Comparison of ENCODE assay signal across 8 cellular contexts in the genomic region with DNA sequence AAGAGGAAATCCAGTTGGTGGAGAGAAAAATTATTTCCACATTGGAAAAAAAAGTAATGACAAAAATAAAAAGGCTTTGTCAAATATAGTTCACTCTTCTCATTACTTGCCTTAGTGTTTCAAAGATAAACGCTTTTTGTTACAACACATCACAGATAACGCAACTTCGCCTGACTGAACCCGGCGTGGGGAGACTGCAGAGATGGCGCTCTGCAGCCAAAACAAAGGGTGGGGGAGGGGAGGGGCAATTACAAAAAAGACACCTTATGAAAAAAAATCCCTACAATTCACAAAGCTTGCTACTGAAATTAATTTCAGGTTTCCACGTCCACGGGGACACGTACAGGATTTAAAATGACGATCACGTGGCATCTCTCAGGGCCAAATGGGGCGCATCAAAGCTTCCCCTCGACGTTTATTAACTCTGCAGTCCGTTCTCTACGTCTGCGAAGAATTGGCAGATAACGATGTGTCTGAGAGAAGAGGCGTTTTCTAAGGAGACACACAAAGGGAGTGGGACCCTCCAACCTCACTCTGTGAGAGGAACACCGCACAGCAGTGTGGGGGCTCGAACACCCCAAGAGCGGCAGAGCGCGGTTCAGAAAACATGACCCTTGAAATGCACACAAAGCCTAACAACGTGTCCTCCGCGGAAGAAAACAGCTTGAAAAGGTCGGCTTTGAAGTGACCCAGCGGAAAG. TPM values are rescaled to one million over a fixed set of nuclear protein-coding genes. Genes with fewer than 3 reads are reported as not detected.
DNase-seq lines count a peak whose midpoint lies in the region; ATAC-seq lines count a peak whose summit lies in the region.

No MANE protein-coding gene starts in this region.

- CTCF ChIA-PET in T-cell (lab: Charles Lee) = no interaction called here

- H3K9me3 Mint-ChIP-seq in T-cell = no peaks in the 10 kb centered on the region

- ATAC-seq in T-cell (replicated peaks in 1 of 4) (no peak), GM21576 (IDR thresholded peaks at IDR 0.05; ENCODE audit: unreplicated experiment) (no peak)

- H3K4me3 Mint-ChIP-seq in T-cell = peak overlapping the region; percentile 76 to 86 (median 82)

- peak overlapping the region in 1 of 2 donors; percentile 23 for H3K27ac Mint-ChIP-seq in T-cell

- no peaks in the 10 kb centered on the region for H3K36me3 Mint-ChIP-seq in T-cell

- DNase-seq in T-cell = no peak
- peak; percentile 20 for DNase-seq in fibroblast of peridontal ligament (ENCODE audit: extremely low read depth)
- DNase-seq in retina = peak; percentile 87
- DNase-seq in T-helper 9 cell = no peak
- DNase-seq in dedifferentiated amniotic fluid mesenchymal stem cell (ENCODE audit: extremely low spot score) = no peak
- no peak for DNase-seq in activated CD4-positive, CD25-positive, alpha-beta regulatory T cell treated with anti-CD3 and anti-CD28 coated beads, Interleukin-2, amount 50 U/mL, for 72 hours

- peaks cover 45 to 57% of the 10 kb centered on the region in 2 donors for H3K27me3 Mint-ChIP-seq in T-cell

- H3K4me1 Mint-ChIP-seq in T-cell = peaks cover 13 to 32% (median 21%) of the 10 kb centered on the region in 3 donors

- peak overlapping the region; percentile 77; the same call in 1 of the 2 replicates for H3K4me3 ChIP-seq in GM08714 (ENCODE audit: low read length)

- POLR2A ChIA-PET in T-cell (lab: Charles Lee) = interaction anchor here in 1 of 2 donors (0.5 kb wide), 1 partner anchor 14 kb away, joined by 3 read pairs; no protein-coding TSS in a partner anchor

RNA-seq across cellular contexts. Expression of a gene that starts 1.5 kb away (rescaled TPM):
- 10 to 100 TPM; 10.6 to 30.3 (median 20.7) TPM for total RNA-seq in T-cell

Comparison
In these comparisons a context has a peak if more than half of its experiments do, and no peak if none do; other contexts are left out.
1. DNase-seq: peak in fibroblast of peridontal ligament (single experiment) and retina (single experiment); none in T-cell (0 of 34), T-helper 9 cell (single experiment), dedifferentiated amniotic fluid mesenchymal stem cell (single experiment) and activated CD4-positive, CD25-positive, alpha-beta regulatory T cell treated with anti-CD3 and anti-CD28 coated beads, Interleukin-2, amount 50 U/mL, for 72 hours (single experiment).